25 cellular contexts compared by ENCODE assay signal in the genomic region with DNA sequence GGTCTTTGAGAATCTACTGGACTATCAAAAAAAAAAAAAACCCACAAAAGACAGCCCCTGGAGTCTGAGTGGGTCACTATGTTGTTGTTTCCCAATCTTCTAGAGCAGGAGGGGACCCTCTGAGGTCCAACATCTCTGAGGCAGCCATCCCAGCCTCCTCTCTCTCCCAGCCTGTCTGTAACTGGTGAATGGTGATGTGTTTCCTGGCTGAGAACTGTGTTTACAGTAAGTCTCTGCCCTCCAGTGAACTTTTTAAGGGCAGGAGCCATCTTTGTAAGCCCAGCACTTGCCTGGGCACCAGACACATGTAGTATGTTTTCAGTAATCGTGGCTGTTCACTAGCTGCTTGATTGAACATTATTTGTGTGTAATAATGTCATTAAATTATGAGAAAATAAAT.
DNase-seq lines count a peak whose midpoint lies in the region; ATAC-seq, FAIRE-seq and TF ChIP-seq lines count a peak whose summit lies in the region.
"Had no signal": no experiment of that assay in that cellular context is flagged by ENCODE, and none has a peak within 500 bp of the region (broad histone marks: within the 10 kb centered on the region; RNA-seq: fewer than 3 reads in every experiment).

No MANE protein-coding gene starts in this region.

- H3K4me3 ChIP-seq in right lobe of liver, result no peak overlapping the region
- H3K4me3 ChIP-seq in HepG2 (replicated peaks in 1 of 3; ENCODE audit: insufficient read depth in 1 of 3, low read depth in 2 of 3, low read length in 3 of 3), result no peak overlapping the region
- H3K4me3 ChIP-seq in astrocyte (ENCODE audit: insufficient read depth, low read depth, low read length), result no peak overlapping the region
- no peak overlapping the region for H3K4me3 ChIP-seq in osteoblast (ENCODE audit: insufficient read depth, low read length)
- H3K4me3 ChIP-seq in breast epithelium, result no peak overlapping the region
- H3K4me3 ChIP-seq: A549, BLaER1 had no signal

- H3K27me3 ChIP-seq in right lobe of liver (no peaks in the 10 kb centered on the region), HepG2 (ENCODE audit: control insufficient read depth in 1 of 2, insufficient read depth in 2 of 2, low read length in 2 of 2) (no peaks in the 10 kb centered on the region), astrocyte (ENCODE audit: insufficient read depth, low read length) (no peaks in the 10 kb centered on the region), osteoblast (ENCODE audit: insufficient read depth, low read length) (peaks cover 10% of the 10 kb centered on the region), breast epithelium (no peaks in the 10 kb centered on the region)
- H3K27me3 ChIP-seq: BE2C, BLaER1 had no signal

- peaks cover 15% of the 10 kb centered on the region for H3K4me1 Mint-ChIP-seq in astrocyte (ENCODE audit: low read depth, unreplicated experiment)
- H3K4me1 Mint-ChIP-seq: CD4-positive, alpha-beta memory T cell; CD4-positive, CD25-positive, alpha-beta regulatory T cell; CD8-positive, alpha-beta memory T cell had no signal

- 73% methylated on average over 1 of the region's 1 CpG for WGBS in right lobe of liver (ENCODE audit: insufficient coverage, low coverage, low lambda C conversion rate, missing lambda C conversion rate)
- 93% methylated on average over 1 of the region's 1 CpG for WGBS in HepG2 (ENCODE audit: low lambda C conversion rate)

- BruUV-seq in HepG2 (replicated peaks; lab: Mats Ljungman, UMichigan), result no TSS peak

- intact Hi-C loops in right lobe of liver (cut with DNase I) (no loop called here), HepG2 (cut with micrococcal nuclease; ENCODE audit: unreplicated experiment) (no loop called here), breast epithelium (cut with DNase I; ENCODE audit: low total_unique reads) (no loop called here)

- POLR2A ChIA-PET in HepG2 (lab: Yijun Ruan, JAX), result interaction anchor here (0.7 kb wide), 1 partner anchor 91 kb away, joined by 3 read pairs; no protein-coding TSS in a partner anchor

- no peaks in the 10 kb centered on the region for H3K79me2 ChIP-seq in HepG2 (ENCODE audit: insufficient read depth, low read length)
- no peaks in the 10 kb centered on the region for H3K79me2 ChIP-seq in astrocyte (ENCODE audit: insufficient read depth, low read length)
- no peaks in the 10 kb centered on the region for H3K79me2 ChIP-seq in osteoblast (ENCODE audit: insufficient read depth, low read length)

- H3K9ac ChIP-seq in HepG2 (ENCODE audit: insufficient read depth, low read depth, low read length), result no peak overlapping the region
- H3K9ac ChIP-seq in astrocyte (ENCODE audit: low read length), result no peak overlapping the region
- H3K9ac ChIP-seq: BLaER1 had no signal

- H3K4me2 ChIP-seq in HepG2 (ENCODE audit: low read depth, low read length) (no peak overlapping the region), astrocyte (ENCODE audit: low read length) (no peak overlapping the region), osteoblast (ENCODE audit: insufficient read depth, low read length) (no peak overlapping the region)
- H3K4me2 ChIP-seq: A549, BLaER1 had no signal

- no peak for DNase-seq in right lobe of liver
- no peak for DNase-seq in HepG2 (ENCODE audit: low spot score)
- DNase-seq in astrocyte (ENCODE audit: low read depth), result no peak
- no peak for DNase-seq in left lobe of liver (ENCODE audit: low spot score)
- peak; percentile 32 for DNase-seq in osteoblast (ENCODE audit: insufficient read length, low spot score, missing footprints)
- no peak for DNase-seq in activated CD8-positive, alpha-beta memory T cell treated with anti-CD3 and anti-CD28 coated beads for 24 hours
- no peak for DNase-seq in breast epithelium (ENCODE audit: low spot score in 2 of 2)
- DNase-seq in DMS153 (lab: John Stamatoyannopoulos, UW), result no peak
- DNase-seq: ACHN; BE2C; C1 segment of cervical spinal cord; CD4-positive, alpha-beta memory T cell; CD4-positive, CD25-positive, alpha-beta regulatory T cell; CD8-positive, alpha-beta memory T cell; COR-L47; DMS 273 treated with DMSO at 0.1 percent for 48 hours; DMS79 treated with DMSO at 0.1 percent for 48 hours; GF-D8 had no signal

- TF ChIP-seq EP300 in HepG2 (IDR thresholded peaks at IDR 0.05; ENCODE audit: low read depth in 2 of 2, low read length in 2 of 2), result no peak
- TF ChIP-seq EP300 in HepG2 (CRISPR knock-in tag; IDR thresholded peaks at IDR 0.05; ENCODE audit: borderline replicate concordance), result no peak

- FAIRE-seq in HepG2 (lab: Jason Lieb, UNC) (no peak), astrocyte (lab: Jason Lieb, UNC) (no peak)
- FAIRE-seq: A549, G401.6, GM12891, GM19239 had no signal

- peak overlapping the region; percentile 34 for H3K27ac Mint-ChIP-seq in astrocyte (ENCODE audit: unreplicated experiment)
- H3K27ac Mint-ChIP-seq: CD4-positive, alpha-beta memory T cell; CD4-positive, CD25-positive, alpha-beta regulatory T cell; CD8-positive, alpha-beta memory T cell had no signal

- no peaks in the 10 kb centered on the region for H3K36me3 ChIP-seq in right lobe of liver
- H3K36me3 ChIP-seq in HepG2 (replicated peaks in 1 of 2; ENCODE audit: control insufficient read depth in 1 of 2, insufficient read depth in 2 of 2, low read length in 2 of 2), result peaks cover 7 to 25% of the 10 kb centered on the region in 2 experiments; a peak in 4 of 5 replicates
- H3K36me3 ChIP-seq in astrocyte (ENCODE audit: insufficient read depth, low read length), result no peaks in the 10 kb centered on the region
- no peaks in the 10 kb centered on the region for H3K36me3 ChIP-seq in osteoblast (ENCODE audit: insufficient read depth, low read length)
- H3K36me3 ChIP-seq in breast epithelium, result no peaks in the 10 kb centered on the region
- H3K36me3 ChIP-seq: BE2C, BLaER1 had no signal

- H3K9me3 ChIP-seq in right lobe of liver (no peaks in the 10 kb centered on the region), HepG2 (ENCODE audit: low read length) (no peaks in the 10 kb centered on the region), astrocyte (ENCODE audit: insufficient read depth, low read depth, low read length) (no peaks in the 10 kb centered on the region), osteoblast (ENCODE audit: low read depth, low read length) (no peaks in the 10 kb centered on the region), breast epithelium (no peaks in the 10 kb centered on the region)
- H3K9me3 ChIP-seq: A549, BE2C, BLaER1 had no signal

- no peak for TF ChIP-seq RAD21 in HepG2 (CRISPR knock-in tag; IDR thresholded peaks at IDR 0.05)

- TF ChIP-seq POLR2A in right lobe of liver (IDR thresholded peaks at IDR 0.05) (no peak), HepG2 (IDR thresholded peaks at IDR 0.05; ENCODE audit: insufficient read depth in 1 of 2, low read depth in 2 of 2, low read length in 2 of 2) (no peak), breast epithelium (IDR thresholded peaks at IDR 0.05) (no peak)

- CTCF ChIA-PET in HepG2 (lab: Yijun Ruan, JAX; ENCODE audit: low intra/inter-chr PET ratio, low total read pairs), result no interaction called here

- ATAC-seq in right lobe of liver (peak in 3 of 4 donors; percentile 34 to 58 (median 42)), HepG2 (no peak), left lobe of liver (peak; percentile 33)
- ATAC-seq: A549 had no signal

- H3K9me3 Mint-ChIP-seq in astrocyte (ENCODE audit: unreplicated experiment), result no peaks in the 10 kb centered on the region
- H3K9me3 Mint-ChIP-seq: CD4-positive, alpha-beta memory T cell; CD4-positive, CD25-positive, alpha-beta regulatory T cell; CD8-positive, alpha-beta memory T cell had no signal

- H3K36me3 Mint-ChIP-seq in astrocyte (ENCODE audit: low read depth, unreplicated experiment), result no peaks in the 10 kb centered on the region
- H3K36me3 Mint-ChIP-seq: CD14-positive monocyte; CD4-positive, alpha-beta memory T cell; CD4-positive, CD25-positive, alpha-beta regulatory T cell; CD8-positive, alpha-beta memory T cell had no signal

- TF ChIP-seq CTCF in right lobe of liver (IDR thresholded peaks at IDR 0.05), result no peak
- no peak for TF ChIP-seq CTCF in HepG2 (CRISPR knock-in tag; IDR thresholded peaks at IDR 0.05)
- TF ChIP-seq CTCF in astrocyte (IDR thresholded peaks at IDR 0.05; ENCODE audit: insufficient read depth, low read depth, low read length), result no peak
- no peak for TF ChIP-seq CTCF in osteoblast (IDR thresholded peaks at IDR 0.05; ENCODE audit: extremely low read depth, low read depth, low read length)
- no peak for TF ChIP-seq CTCF in breast epithelium (IDR thresholded peaks at IDR 0.05)

- H2AFZ ChIP-seq in HepG2 (ENCODE audit: low read length) (no peak overlapping the region), astrocyte (ENCODE audit: low read depth, low read length) (no peak overlapping the region), osteoblast (ENCODE audit: low read length) (no peak overlapping the region)

- H3K4me1 ChIP-seq in right lobe of liver, result peaks cover 0 to 6% (median 0%) of the 10 kb centered on the region in 4 donors
- H3K4me1 ChIP-seq in HepG2 (ENCODE audit: insufficient read depth, low read length), result no peaks in the 10 kb centered on the region
- H3K4me1 ChIP-seq in astrocyte (ENCODE audit: insufficient read depth, low read length), result peaks cover 4% of the 10 kb centered on the region
- H3K4me1 ChIP-seq in osteoblast (ENCODE audit: insufficient read depth, low read length), result no peaks in the 10 kb centered on the region
- no peaks in the 10 kb centered on the region for H3K4me1 ChIP-seq in breast epithelium
- H3K4me1 ChIP-seq: A549, BE2C had no signal

- no peak overlapping the region for H3K4me3 Mint-ChIP-seq in astrocyte (ENCODE audit: unreplicated experiment)
- H3K4me3 Mint-ChIP-seq: CD14-positive monocyte; CD4-positive, alpha-beta memory T cell; CD4-positive, CD25-positive, alpha-beta regulatory T cell; CD8-positive, alpha-beta memory T cell had no signal

- in situ Hi-C loops in HepG2 (cut with HindIII; ENCODE audit: extremely low pct_ligation_motif_present, low pct_unique_long_range_greater_than_20kb), result no loop called here

- H3K27ac ChIP-seq in right lobe of liver (no peak overlapping the region), HepG2 (ENCODE audit: extremely low read length, insufficient read depth, low read length) (no peak overlapping the region), astrocyte (ENCODE audit: low read depth, low read length) (no peak overlapping the region), osteoblast (ENCODE audit: low read depth, low read length) (no peak overlapping the region), breast epithelium (no peak overlapping the region)
- H3K27ac ChIP-seq: 22Rv1, A549, BLaER1 had no signal

- no peaks in the 10 kb centered on the region for H4K20me1 ChIP-seq in HepG2 (ENCODE audit: insufficient read depth, low read length)
- no peaks in the 10 kb centered on the region for H4K20me1 ChIP-seq in astrocyte (ENCODE audit: insufficient read depth, low read length)
- no peaks in the 10 kb centered on the region for H4K20me1 ChIP-seq in osteoblast (ENCODE audit: insufficient read depth, low read length)
- H4K20me1 ChIP-seq: BLaER1 had no signal

- no peaks in the 10 kb centered on the region for H3K27me3 Mint-ChIP-seq in astrocyte (ENCODE audit: low read depth, unreplicated experiment)

TF ChIP-seq in HepG2, 621 proteins besides CTCF, POLR2A, EP300 and RAD21 (continues in another document):
- TF ChIP-seq SNAPC5 (CRISPR knock-in tag; IDR thresholded peaks at IDR 0.05; ENCODE audit: borderline replicate concordance), result no peak
- no peak for TF ChIP-seq ZFP36L1 (CRISPR knock-in tag; IDR thresholded peaks at IDR 0.05)
